In the genomic region with DNA sequence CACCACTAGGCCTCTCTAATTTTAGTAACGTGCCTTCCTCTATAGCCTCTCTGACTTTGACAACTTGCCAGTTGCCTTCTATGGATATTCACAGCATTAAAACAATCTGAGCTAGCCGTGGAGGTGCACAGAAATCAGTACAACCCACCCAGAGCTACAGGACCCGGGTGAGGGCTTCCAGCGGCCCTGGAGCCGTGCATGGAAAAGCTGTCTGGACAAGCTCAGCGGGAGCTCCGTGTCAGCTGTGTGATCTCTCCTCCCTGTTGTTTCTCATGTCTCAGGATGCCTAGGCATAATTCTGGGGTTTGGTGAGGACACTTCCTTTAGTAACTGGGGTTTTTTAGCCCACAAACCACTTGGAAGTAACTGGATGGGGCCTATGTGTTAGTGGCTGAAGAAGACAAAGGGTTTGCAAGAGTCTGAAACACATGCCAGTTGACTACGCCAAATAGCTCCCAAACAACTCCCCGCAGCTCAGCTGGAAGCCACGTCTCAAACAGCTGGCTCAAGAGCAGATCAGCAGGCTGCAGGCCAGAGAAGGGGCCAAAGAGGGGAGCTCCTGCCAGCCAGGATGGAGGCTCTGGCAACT, we compare ENCODE assay signal across 9 cellular contexts. TPM values are rescaled to one million over a fixed set of nuclear protein-coding genes. Genes with fewer than 3 reads are reported as not detected.
DNase-seq lines count a peak whose midpoint lies in the region; ATAC-seq and TF ChIP-seq lines count a peak whose summit lies in the region.
"Had no signal": no experiment of that assay in that cellular context is flagged by ENCODE, and none has a peak within 500 bp of the region (broad histone marks: within the 10 kb centered on the region; RNA-seq: fewer than 3 reads in every experiment).

No MANE protein-coding gene starts in this region.

- H3K36me3 Mint-ChIP-seq in activated T-cell treated with anti-CD3 and anti-CD28 coated beads, Interleukin-2, amount 50 U/mL, for 72 hours (ENCODE audit: insufficient read depth in 2 of 2): peaks cover 3 to 8% of the 10 kb centered on the region in 2 donors

- H3K4me3 Mint-ChIP-seq in activated T-cell treated with anti-CD3 and anti-CD28 coated beads, Interleukin-2, amount 50 U/mL, for 72 hours: no peak overlapping the region
- H3K4me3 Mint-ChIP-seq: CD8-positive, alpha-beta T cell had no signal

- peaks cover 9% of the 10 kb centered on the region for H3K4me1 Mint-ChIP-seq in activated T-cell treated with anti-CD3 and anti-CD28 coated beads, Interleukin-2, amount 50 U/mL, for 72 hours (ENCODE audit: low read depth)

- no peaks in the 10 kb centered on the region for H3K27me3 ChIP-seq in colonic mucosa
- no peaks in the 10 kb centered on the region for H3K27me3 ChIP-seq in uterus

- H3K27me3 Mint-ChIP-seq in activated T-cell treated with anti-CD3 and anti-CD28 coated beads, Interleukin-2, amount 50 U/mL, for 72 hours (ENCODE audit: low read depth): no peaks in the 10 kb centered on the region

- DNase-seq in activated T-cell treated with anti-CD3 and anti-CD28 coated beads, Interleukin-2, amount 50 U/mL, for 72 hours: no peak
- DNase-seq in activated T-cell treated with anti-CD3 and anti-CD28 coated beads for 4 hours (no peak), colonic mucosa (peak; percentile 39), mucosa of descending colon (peak in 2 of 3 donors; percentile 35 to 52), uterus (peak; percentile 82 to 83), HUDEP-2 (lab: John Stamatoyannopoulos, UW; ENCODE audit: unreplicated experiment in 76 of 76) (no peak), NCI-H1105 treated with DMSO at 0.1 percent for 48 hours (lab: John Stamatoyannopoulos, UW) (no peak)
- DNase-seq: CD8-positive, alpha-beta T cell had no signal

- H3K27ac ChIP-seq in colonic mucosa: peak overlapping the region; percentile 54
- H3K27ac ChIP-seq in uterus: peak overlapping the region; percentile 96

- peak overlapping the region; percentile 37 to 40 for H3K9ac ChIP-seq in colonic mucosa (ENCODE audit: low read depth in 2 of 2, low read length in 2 of 2)

- no peak for TF ChIP-seq POLR2A in uterus (IDR thresholded peaks at IDR 0.05)

- H3K4me1 ChIP-seq in colonic mucosa (no peaks in the 10 kb centered on the region), mucosa of descending colon (ENCODE audit: low read depth) (peaks cover 2% of the 10 kb centered on the region), uterus (peaks cover 9 to 14% of the 10 kb centered on the region in 2 donors)

- H3K9me3 Mint-ChIP-seq in activated T-cell treated with anti-CD3 and anti-CD28 coated beads, Interleukin-2, amount 50 U/mL, for 72 hours: no peaks in the 10 kb centered on the region
- H3K9me3 Mint-ChIP-seq: CD8-positive, alpha-beta T cell had no signal

- intact Hi-C loops in colonic mucosa (cut with DNase I): loop anchor here (10.0 kb wide), 1 partner anchor 240 kb away; a partner anchor contains a TSS
- intact Hi-C loops in mucosa of descending colon (cut with DNase I, micrococcal nuclease): loop anchor here in 1 of 2 donors (5.0 to 10.0 kb wide), 3 partner anchors 50 to 240 kb away; a partner anchor contains a TSS
- intact Hi-C loops in uterus (cut with DNase I; ENCODE audit: low total_unique reads): loop anchor here (10.0 kb wide), 1 partner anchor 70 kb away; a partner anchor contains a TSS

- TF ChIP-seq CTCF in colonic mucosa (IDR thresholded peaks at IDR 0.05): no peak
- no peak for TF ChIP-seq CTCF in mucosa of descending colon (IDR thresholded peaks at IDR 0.05)
- TF ChIP-seq CTCF in uterus (IDR thresholded peaks at IDR 0.05): no peak

- no peak for ATAC-seq in activated T-cell treated with anti-CD3 and anti-CD28 coated beads, Interleukin-2, amount 50 U/mL, for 72 hours (replicated peaks in 1 of 2)
- peak; percentile 14 for ATAC-seq in mucosa of descending colon
- no peak for ATAC-seq in GM18870 (IDR thresholded peaks at IDR 0.05; ENCODE audit: unreplicated experiment)

- H3K36me3 ChIP-seq in colonic mucosa: no peaks in the 10 kb centered on the region
- peaks cover 7% of the 10 kb centered on the region for H3K36me3 ChIP-seq in mucosa of descending colon (ENCODE audit: low read depth)
- H3K36me3 ChIP-seq in uterus: no peaks in the 10 kb centered on the region

- H3K4me3 ChIP-seq in colonic mucosa: no peak overlapping the region
- no peak overlapping the region for H3K4me3 ChIP-seq in mucosa of descending colon
- H3K4me3 ChIP-seq in uterus: no peak overlapping the region

- H3K9me3 ChIP-seq in colonic mucosa: no peaks in the 10 kb centered on the region
- no peaks in the 10 kb centered on the region for H3K9me3 ChIP-seq in mucosa of descending colon
- H3K9me3 ChIP-seq in uterus: no peaks in the 10 kb centered on the region

- peak overlapping the region; percentile 63 for H3K27ac Mint-ChIP-seq in activated T-cell treated with anti-CD3 and anti-CD28 coated beads, Interleukin-2, amount 50 U/mL, for 72 hours
- H3K27ac Mint-ChIP-seq: CD8-positive, alpha-beta T cell had no signal

RNA-seq across cellular contexts. Expression of a gene that starts 52.9 kb away (rescaled TPM):
- 10 to 100 TPM; 33.8 to 48.8 TPM for total RNA-seq in activated T-cell treated with anti-CD3 and anti-CD28 coated beads, Interleukin-2, amount 50 U/mL, for 72 hours
- total RNA-seq in colonic mucosa (10 to 100 TPM; 22.5 to 29.1 TPM), mucosa of descending colon (10 to 100 TPM; 23.9 to 49.5 (median 25.6) TPM), uterus (10 to 100 TPM in 2 of 4 donors, 1 to 10 TPM in 2; 8.7 to 55.4 (median 10.7) TPM)

Comparison
In these comparisons a context has a peak if more than half of its experiments do, and no peak if none do; other contexts are left out.
1. DNase-seq: peak in colonic mucosa (single experiment), mucosa of descending colon (2 of 3) and uterus (2 of 2); none in activated T-cell treated with anti-CD3 and anti-CD28 coated beads, Interleukin-2, amount 50 U/mL, for 72 hours (0 of 2), activated T-cell treated with anti-CD3 and anti-CD28 coated beads for 4 hours (single experiment), HUDEP-2 (0 of 76) and NCI-H1105 treated with DMSO at 0.1 percent for 48 hours (single experiment).